ENCODE assay signal across 23 cellular contexts in genomic region chr12:123580772-123581171, GRCh38.
"Had no signal": no experiment of that assay in that cellular context is flagged by ENCODE, and none has a peak within 500 bp of the region (broad histone marks: within the 10 kb centered on the region; RNA-seq: fewer than 3 reads in every experiment).

No MANE protein-coding gene starts in this region.

- H3K9me3 ChIP-seq: gastroesophageal sphincter, testis, vagina had no signal

- H3K9me3 Mint-ChIP-seq: activated CD4-positive, alpha-beta T cell treated with anti-CD3 and anti-CD28 coated beads, Interleukin-2, amount 10 ng/mL, durations not matched to agents 24 days and 14 days; activated T-helper 2 cell treated with anti-CD3 and anti-CD28 coated beads, Interferon-gamma antibody, Interleukin-2, Interleukin-4, amounts not matched to agents 10 μg/mL and 5 μg/mL and 100 μg/mL, durations not matched to agents 14 hours and 24 hours and 36 hours; natural killer cell; stimulated activated naive B cell treated with anti-CD40 and anti-IgM and Interleukin-4, amounts not matched to agents 10 μg/mL and 1 μg/mL and 100 μg/mL, for 72 hours had no signal

- H3K4me3 Mint-ChIP-seq: activated CD4-positive, alpha-beta T cell treated with anti-CD3 and anti-CD28 coated beads, Interleukin-2, amount 10 ng/mL, durations not matched to agents 24 days and 14 days; natural killer cell; stimulated activated naive B cell treated with anti-CD40 and anti-IgM and Interleukin-4, amounts not matched to agents 10 μg/mL and 1 μg/mL and 100 μg/mL, for 72 hours; T-helper 17 cell had no signal

- FAIRE-seq: islet of Langerhans had no signal

- H3K36me3 ChIP-seq: gastroesophageal sphincter had no signal

- H3K27me3 ChIP-seq: gastroesophageal sphincter, testis, vagina had no signal

- ATAC-seq: activated CD4-positive, CD25-positive, alpha-beta regulatory T cell treated with anti-CD3 and anti-CD28 coated beads, Interleukin-2, amount 50 U/mL, for 24 hours; gastroesophageal sphincter; natural killer cell; stimulated activated naive B cell treated with anti-CD40 and anti-IgM and Interleukin-4, amounts not matched to agents 10 μg/mL and 1 μg/mL and 100 μg/mL, for 72 hours; T-helper 17 cell had no signal

- H3K27me3 Mint-ChIP-seq: activated CD4-positive, alpha-beta T cell treated with anti-CD3 and anti-CD28 coated beads, Interleukin-2, amount 10 ng/mL, durations not matched to agents 24 days and 14 days; progenitor cell of endocrine pancreas; stimulated activated naive B cell treated with anti-CD40 and anti-IgM and Interleukin-4, amounts not matched to agents 10 μg/mL and 1 μg/mL and 100 μg/mL, for 72 hours; T-helper 17 cell had no signal

- H3K36me3 Mint-ChIP-seq: natural killer cell had no signal

- DNase-seq: activated CD4-positive, alpha-beta T cell treated with anti-CD3 and anti-CD28 coated beads, Interleukin-2, amount 10 ng/mL, durations not matched to agents 24 days and 14 days; activated naive CD4-positive, alpha-beta T cell treated with Interleukin-2 at 50 U/mL for 16 hours; activated T-cell treated with anti-CD3 and anti-CD28 coated beads, Interleukin-2, amount 50 U/mL, for 1 hour; anterior cingulate cortex; caudate nucleus; effector memory CD4-positive, alpha-beta T cell; head of caudate nucleus; hypothalamus; midbrain; natural killer cell; stimulated activated CD4-positive, alpha-beta T cell treated with anti-CD3 and anti-CD28 coated beads, Interleukin-2, amount 100 ng/mL, for 48 hours; stimulated activated CD8-positive, alpha-beta memory T cell treated with anti-CD3 and anti-CD28 coated beads, Interleukin-4, amount 100 ng/mL, for 48 hours; stimulated activated naive B cell treated with anti-CD40 and anti-IgM and Interleukin-4, amounts not matched to agents 10 μg/mL and 1 μg/mL and 100 μg/mL, for 72 hours; T-helper 17 cell; testis; trophoblast cell had no signal

- H3K27ac ChIP-seq: gastroesophageal sphincter, testis, vagina, VCaP had no signal

- H3K27ac Mint-ChIP-seq: activated CD4-positive, alpha-beta T cell treated with anti-CD3 and anti-CD28 coated beads, Interleukin-2, amount 10 ng/mL, durations not matched to agents 24 days and 14 days; activated T-helper 2 cell treated with anti-CD3 and anti-CD28 coated beads, Interferon-gamma antibody, Interleukin-2, Interleukin-4, amounts not matched to agents 10 μg/mL and 5 μg/mL and 100 μg/mL, durations not matched to agents 14 hours and 24 hours and 36 hours; natural killer cell; progenitor cell of endocrine pancreas; stimulated activated naive B cell treated with anti-CD40 and anti-IgM and Interleukin-4, amounts not matched to agents 10 μg/mL and 1 μg/mL and 100 μg/mL, for 72 hours; T-helper 17 cell had no signal

- H3K4me3 ChIP-seq: gastroesophageal sphincter, testis, vagina had no signal
